In genomic region chr1:53529555-53529954, GRCh38 we compare ENCODE assay signal across 3 cellular contexts.
"Had no signal": no experiment of that assay in that cellular context is flagged by ENCODE, and none has a peak within 500 bp of the region (broad histone marks: within the 10 kb centered on the region; RNA-seq: fewer than 3 reads in every experiment).

No MANE protein-coding gene starts in this region.

- DNase-seq: GDM1, GF-D8 had no signal

- ATAC-seq: GM12878 had no signal

- H3K4me3 ChIP-seq: GM12878 had no signal
